Comparison of ENCODE assay signal across 8 cellular contexts in the genomic region with DNA sequence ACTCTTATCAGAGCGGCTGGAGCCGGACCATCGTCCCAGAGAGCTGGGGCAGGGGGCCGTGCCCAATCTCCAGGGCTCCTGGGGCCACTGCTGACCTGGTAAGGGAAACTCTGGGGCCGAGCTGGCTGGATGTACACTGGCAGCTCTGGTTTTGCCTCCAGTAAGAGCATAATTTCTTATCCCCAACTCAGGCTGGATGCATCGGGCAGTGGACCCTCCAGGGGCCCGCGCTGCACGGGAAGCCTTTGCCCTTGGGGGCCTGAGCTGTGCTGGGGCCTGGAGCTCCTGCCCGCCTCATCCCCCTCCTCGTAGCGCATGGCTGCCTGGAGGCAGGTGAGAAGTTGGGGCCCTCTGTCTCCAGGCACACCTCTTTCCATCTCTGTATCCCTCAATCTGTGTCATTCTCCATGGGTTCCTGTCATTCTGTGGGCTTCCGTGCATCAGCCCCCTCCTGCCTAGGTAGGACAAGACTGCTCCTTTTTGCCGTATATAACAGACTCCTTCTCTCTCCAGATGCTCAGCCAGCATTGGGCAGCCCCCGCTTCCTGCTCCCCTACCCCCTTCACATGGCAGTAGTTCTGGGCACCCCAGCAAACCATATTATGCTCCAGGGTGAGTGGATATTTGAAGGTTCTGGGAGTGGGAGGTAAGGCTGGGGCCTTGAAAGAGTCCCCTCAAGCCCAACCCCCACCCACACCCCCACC. TPM values are rescaled to one million over a fixed set of nuclear protein-coding genes. Genes with fewer than 3 reads are reported as not detected.
DNase-seq lines count a peak whose midpoint lies in the region; ATAC-seq and TF ChIP-seq lines count a peak whose summit lies in the region.

No MANE protein-coding gene starts in this region.

- H3K79me2 ChIP-seq in H9 (ENCODE audit: insufficient read depth, low read length), result no peaks in the 10 kb centered on the region

- H3K9me3 ChIP-seq in H9 (ENCODE audit: control insufficient read depth, low read depth, low read length), result no peaks in the 10 kb centered on the region
- H3K9me3 ChIP-seq in gastroesophageal sphincter, result no peaks in the 10 kb centered on the region
- no peaks in the 10 kb centered on the region for H3K9me3 ChIP-seq in skeletal muscle tissue (ENCODE audit: control insufficient read depth in 3 of 3, low read length in 3 of 3)

- H3K4me3 Mint-ChIP-seq in H9, result peak overlapping the region; percentile 89 to 94
- H3K4me3 Mint-ChIP-seq in activated CD4-positive, alpha-beta memory T cell treated with anti-CD3 and anti-CD28 coated beads for 36 hours, result peak overlapping the region; percentile 85

- TF ChIP-seq EP300 in gastroesophageal sphincter (IDR thresholded peaks at IDR 0.05), result no peak

- H4K8ac ChIP-seq in H9 (replicated peaks; ENCODE audit: insufficient read length, low read depth, low read length), result no peak overlapping the region

- H3K4me1 ChIP-seq in H9 (ENCODE audit: insufficient read depth, low read length) (no peaks in the 10 kb centered on the region), gastroesophageal sphincter (peaks cover 4 to 51% (median 14%) of the 10 kb centered on the region in 3 donors), skeletal muscle tissue (ENCODE audit: control insufficient read depth in 3 of 3, insufficient read depth in 3 of 3, low read length in 3 of 3) (peaks cover 30 to 41% (median 37%) of the 10 kb centered on the region in 3 donors)

- no peak overlapping the region for H3K14ac ChIP-seq in H9 (ENCODE audit: insufficient read depth, low read length)

- H3K36me3 ChIP-seq in gastroesophageal sphincter, result peaks cover 0 to 58% of the 10 kb centered on the region in 2 donors
- peaks cover 27 to 37% (median 30%) of the 10 kb centered on the region in 3 donors for H3K36me3 ChIP-seq in skeletal muscle tissue (ENCODE audit: control insufficient read depth in 3 of 3, insufficient read depth in 3 of 3, low read length in 3 of 3)

- no CpG with 5 or more reads among the region's 15 CpGs for WGBS in H9 (ENCODE audit: extremely low coverage, insufficient read length, low lambda C conversion rate)
- WGBS in gastroesophageal sphincter (ENCODE audit: low coverage in 1 of 2), 2 donors, result 64 to 84% methylated on average over 6 to 11 of the region's 15 CpGs

- no peaks in the 10 kb centered on the region for H3K79me1 ChIP-seq in H9 (ENCODE audit: insufficient read depth, low read depth, low read length, poor library complexity, severe bottlenecking)

- TF ChIP-seq CTCF in H9 (conservative IDR thresholded peaks at IDR 0.05) (no peak), gastroesophageal sphincter (IDR thresholded peaks at IDR 0.05) (no peak)

- H3K4ac ChIP-seq in H9 (ENCODE audit: low read depth, low read length), result no peak overlapping the region

- H2BK5ac ChIP-seq in H9 (ENCODE audit: insufficient read length, low read length), result no peak overlapping the region

- peaks cover 15% of the 10 kb centered on the region for H3K27me3 Mint-ChIP-seq in H9 (ENCODE audit: low read depth)
- no peaks in the 10 kb centered on the region for H3K27me3 Mint-ChIP-seq in activated CD4-positive, alpha-beta memory T cell treated with anti-CD3 and anti-CD28 coated beads for 36 hours

- H3K4me1 Mint-ChIP-seq in H9, result peaks cover 13 to 27% of the 10 kb centered on the region in 2 experiments
- H3K4me1 Mint-ChIP-seq in activated CD4-positive, alpha-beta memory T cell treated with anti-CD3 and anti-CD28 coated beads for 36 hours (ENCODE audit: low read depth), result peaks cover 45% of the 10 kb centered on the region

- H3K27ac ChIP-seq in H9 (ENCODE audit: insufficient read length, low read depth, low read length) (no peak overlapping the region), gastroesophageal sphincter (peak overlapping the region; percentile 60 to 99 (median 94)), skeletal muscle tissue (ENCODE audit: low read depth, low read length) (peak overlapping the region; percentile 95)

- H3K27ac Mint-ChIP-seq in H9, result no peak overlapping the region; a peak in 1 of 7 replicates
- H3K27ac Mint-ChIP-seq in activated CD4-positive, alpha-beta memory T cell treated with anti-CD3 and anti-CD28 coated beads for 36 hours, result peak overlapping the region; percentile 69

- no peak overlapping the region for H2BK15ac ChIP-seq in H9 (ENCODE audit: low read depth, low read length)

- H3K9ac ChIP-seq in H9 (ENCODE audit: extremely low read depth, insufficient read length, low read length) (no peak overlapping the region), skeletal muscle tissue (ENCODE audit: low read depth in 1 of 3, low read length in 3 of 3) (peak overlapping the region; percentile 91 to 96 (median 95))

- intact Hi-C loops in activated CD4-positive, alpha-beta memory T cell treated with anti-CD3 and anti-CD28 coated beads for 36 hours (cut with micrococcal nuclease), result no loop called here

- H2AK5ac ChIP-seq in H9 (ENCODE audit: insufficient read length, low read length), result no peak overlapping the region

- no peak for ATAC-seq in gastroesophageal sphincter
- ATAC-seq in HG03571 (IDR thresholded peaks at IDR 0.05; ENCODE audit: unreplicated experiment), result no peak
- no peak for ATAC-seq in HG03378 (IDR thresholded peaks at IDR 0.05; ENCODE audit: unreplicated experiment)

- POLR2A ChIA-PET in activated CD4-positive, alpha-beta memory T cell treated with anti-CD3 and anti-CD28 coated beads for 36 hours (lab: Charles Lee), result interaction anchor here (0.9 to 3.0 kb wide), 6 partner anchors 8 to 328 kb away, joined by 4 to 24 read pairs (median 10); a partner anchor contains a TSS

- DNase-seq in H9 (no peak), NCI-H1436 treated with DMSO at 0.1 percent for 48 hours (lab: John Stamatoyannopoulos, UW) (no peak), SHP77 (lab: John Stamatoyannopoulos, UW) (no peak)
- no peak for DNase-seq in activated CD4-positive, alpha-beta memory T cell treated with anti-CD3 and anti-CD28 coated beads for 36 hours

- peaks cover 29% of the 10 kb centered on the region for H3K23me2 ChIP-seq in H9 (ENCODE audit: insufficient read length, low read depth, low read length, poor library complexity, severe bottlenecking)

- CTCF ChIA-PET in activated CD4-positive, alpha-beta memory T cell treated with anti-CD3 and anti-CD28 coated beads for 36 hours (lab: Charles Lee), result interaction anchor here (0.7 to 5.4 kb wide), 10 partner anchors 10 to 212 kb away, joined by 3 to 70 read pairs (median 4); a partner anchor contains a TSS

- H4K91ac ChIP-seq in H9 (ENCODE audit: insufficient read length, low read depth, low read length), result no peak overlapping the region

- H2AFZ ChIP-seq in H9 (ENCODE audit: low read length), result no peak overlapping the region

- H4K5ac ChIP-seq in H9 (ENCODE audit: insufficient read length, low read depth, low read length), result no peak overlapping the region

- H2BK12ac ChIP-seq in H9 (ENCODE audit: insufficient read length, low read depth, low read length), result no peak overlapping the region

- H3K4me3 ChIP-seq in gastroesophageal sphincter (peak overlapping the region in 1 of 2 donors; percentile 84), skeletal muscle tissue (ENCODE audit: low read length in 3 of 3) (peak overlapping the region; percentile 51 to 88 (median 74))

- H3K4me2 ChIP-seq in H9 (ENCODE audit: insufficient read depth, insufficient read length, low read length), result peak overlapping the region; percentile 97

- no peak overlapping the region for H3K23ac ChIP-seq in H9 (ENCODE audit: insufficient read length, low read depth, low read length)

- H3K27me3 ChIP-seq in H9 (ENCODE audit: insufficient read depth, low read length) (peaks cover 10% of the 10 kb centered on the region; the same call in 1 of the 2 replicates), gastroesophageal sphincter (no peaks in the 10 kb centered on the region), skeletal muscle tissue (ENCODE audit: control insufficient read depth in 3 of 3, insufficient read depth in 3 of 3, low read length in 3 of 3) (no peaks in the 10 kb centered on the region)

- H2BK20ac ChIP-seq in H9 (ENCODE audit: low read depth, low read length, poor library complexity, severe bottlenecking), result no peak overlapping the region

- H3K56ac ChIP-seq in H9 (ENCODE audit: insufficient read length, low read depth, low read length), result no peak overlapping the region

- no peak overlapping the region for H3K18ac ChIP-seq in H9 (ENCODE audit: insufficient read length, low read depth, low read length)

- H3T11ph ChIP-seq in H9 (ENCODE audit: low read length), result no peak overlapping the region

- no peaks in the 10 kb centered on the region; a peak in 1 of 5 replicates for H3K9me3 Mint-ChIP-seq in H9
- no peaks in the 10 kb centered on the region for H3K9me3 Mint-ChIP-seq in activated CD4-positive, alpha-beta memory T cell treated with anti-CD3 and anti-CD28 coated beads for 36 hours

- peaks cover 4 to 32% (median 27%) of the 10 kb centered on the region in 3 experiments; a peak in 6 of 7 replicates for H3K36me3 Mint-ChIP-seq in H9 (ENCODE audit: insufficient read depth in 1 of 3, low read depth in 3 of 3)
- peaks cover 28% of the 10 kb centered on the region for H3K36me3 Mint-ChIP-seq in activated CD4-positive, alpha-beta memory T cell treated with anti-CD3 and anti-CD28 coated beads for 36 hours

- no peak for TF ChIP-seq POLR2A in gastroesophageal sphincter (IDR thresholded peaks at IDR 0.05)

- H2BK120ac ChIP-seq in H9 (ENCODE audit: low read depth, low read length, poor library complexity, severe bottlenecking), result no peak overlapping the region

- H4K20me1 ChIP-seq in H9 (ENCODE audit: control insufficient read depth, insufficient read depth, insufficient read length), result no peaks in the 10 kb centered on the region

RNA-seq across cellular contexts. Expression of a gene that starts 9.4 kb away (rescaled TPM):
- total RNA-seq in H9 (2021) (8.9 and 11.3 TPM in 2 replicates), gastroesophageal sphincter (10 to 100 TPM in 3 of 4 donors, 1 to 10 TPM in 1; 6.5 to 41.6 (median 29.6) TPM), skeletal muscle tissue (7.3 TPM)
- 1 to 10 TPM; 2.2 to 2.4 TPM for total RNA-seq in activated CD4-positive, alpha-beta memory T cell treated with anti-CD3 and anti-CD28 coated beads for 36 hours

RNA-seq across cellular contexts. Expression of a gene that starts 11.5 kb away (rescaled TPM):
- total RNA-seq in H9 (2021), result 26.7 and 28.9 TPM in 2 replicates
- total RNA-seq in activated CD4-positive, alpha-beta memory T cell treated with anti-CD3 and anti-CD28 coated beads for 36 hours, result 10 to 100 TPM; 44.1 to 49.6 TPM
- 10 to 100 TPM in 3 of 4 donors, 1 to 10 TPM in 1; 5.7 to 16.2 (median 15.6) TPM for total RNA-seq in gastroesophageal sphincter
- total RNA-seq in skeletal muscle tissue, result 2.6 TPM

RNA-seq across cellular contexts. Expression of a gene that starts 11.8 kb away (rescaled TPM):
- 40.0 and 50.2 TPM in 2 replicates for total RNA-seq in H9 (2021)
- 10 to 100 TPM; 68.2 to 74.7 TPM for total RNA-seq in activated CD4-positive, alpha-beta memory T cell treated with anti-CD3 and anti-CD28 coated beads for 36 hours
- total RNA-seq in gastroesophageal sphincter, result 10 to 100 TPM; 60.5 to 84.7 (median 69.8) TPM
- total RNA-seq in skeletal muscle tissue, result 50.1 TPM

RNA-seq across cellular contexts. Expression of a gene that starts 12.3 kb away (rescaled TPM):
- total RNA-seq in H9 (2021) (17.1 and 18.0 TPM in 2 replicates), gastroesophageal sphincter (10 to 100 TPM; 12.0 to 18.7 (median 13.7) TPM), skeletal muscle tissue (3.7 TPM)
- total RNA-seq in activated CD4-positive, alpha-beta memory T cell treated with anti-CD3 and anti-CD28 coated beads for 36 hours, result 1 to 10 TPM; 6.0 to 6.9 TPM

RNA-seq across cellular contexts. Expression of a gene that starts 43.1 kb away (rescaled TPM):
- total RNA-seq in H9 (2021), result 33.2 and 35.7 TPM in 2 replicates
- total RNA-seq in activated CD4-positive, alpha-beta memory T cell treated with anti-CD3 and anti-CD28 coated beads for 36 hours, result 100 to 1,000 TPM; 120 to 133 TPM
- total RNA-seq in gastroesophageal sphincter, result 100 to 1,000 TPM in 3 of 4 donors, 10 to 100 TPM in 1; 56.7 to 134 (median 120) TPM
- total RNA-seq in skeletal muscle tissue, result 76.2 TPM
